Comparison of ENCODE assay signal across 1 cellular context in genomic region chr1:241985787-241986186, GRCh38.
TF ChIP-seq lines count a peak whose summit lies in the region.

No MANE protein-coding gene starts in this region.

TF ChIP-seq in endothelial cell of umbilical vein, 7 proteins besides CTCF, POLR2A, EP300 and RAD21:
- TF ChIP-seq FOS (IDR thresholded peaks at IDR 0.05; ENCODE audit: borderline replicate concordance, insufficient read depth, low read length) (no peak), MYC (IDR thresholded peaks at IDR 0.05; ENCODE audit: low read depth, low read length) (no peak), EZH2 (IDR thresholded peaks at IDR 0.05; ENCODE audit: borderline replicate concordance, low read depth, low read length, severe bottlenecking) (no peak), POLR2AphosphoS5 (IDR thresholded peaks at IDR 0.05; ENCODE audit: insufficient read depth, low read depth, low read length) (no peak), GATA2 (IDR thresholded peaks at IDR 0.05; ENCODE audit: insufficient read depth, insufficient read length, low read depth, low read length) (no peak), MAX (IDR thresholded peaks at IDR 0.05; ENCODE audit: insufficient read depth, insufficient read length) (no peak)
TF ChIP-seq in endothelial cell of umbilical vein: peak in this region for 0.
